Comparison of ENCODE assay signal across 19 cellular contexts in genomic region chr11:92455221-92455790, GRCh38.
"Had no signal": no experiment of that assay in that cellular context is flagged by ENCODE, and none has a peak within 500 bp of the region (broad histone marks: within the 10 kb centered on the region; RNA-seq: fewer than 3 reads in every experiment).

No MANE protein-coding gene starts in this region.

- FAIRE-seq: colon, endometrium had no signal

- DNase-seq: activated B cell treated with CpG ODN at 0.5 μM for 24 hours; activated CD4-positive, alpha-beta T cell treated with anti-CD3 and anti-CD28 coated beads for 48 hours; activated CD8-positive, alpha-beta memory T cell treated with anti-CD3 and anti-CD28 coated beads, Interleukin-2, amount 50 U/mL, for 4 hours; activated CD8-positive, alpha-beta T cell treated with anti-CD3 and anti-CD28 coated beads, Interleukin-2, amount 10 ng/mL, durations not matched to agents 7 days and 5 days; activated effector memory CD4-positive, alpha-beta T cell treated with anti-CD3 and anti-CD28 coated beads, Interleukin-2, amount 50 U/mL, for 16 hours; activated T-cell treated with anti-CD3 and anti-CD28 coated beads, Interleukin-2, amount 50 U/mL, for 48 hours; amygdala; body of pancreas; islet precursor cell; naive B cell; ovary; spleen; thyroid gland had no signal

- H3K9me3 ChIP-seq: body of pancreas, ovary, spleen, thyroid gland had no signal

- H3K27me3 ChIP-seq: body of pancreas, hepatocyte, neural progenitor cell, ovary, spleen, thyroid gland had no signal

- H3K36me3 ChIP-seq: neural progenitor cell, ovary, spleen, thyroid gland had no signal

- ATAC-seq: activated CD8-positive, alpha-beta T cell treated with anti-CD3 and anti-CD28 coated beads, Interleukin-2, amount 10 ng/mL, durations not matched to agents 7 days and 5 days; body of pancreas; sciatic nerve had no signal

- H3K4me3 ChIP-seq: body of pancreas, hepatocyte, lung, neural progenitor cell, ovary, spleen, thyroid gland had no signal

- H3K4me1 ChIP-seq: body of pancreas, spleen, thyroid gland had no signal
